ENCODE assay signal across 8 cellular contexts in the genomic region with DNA sequence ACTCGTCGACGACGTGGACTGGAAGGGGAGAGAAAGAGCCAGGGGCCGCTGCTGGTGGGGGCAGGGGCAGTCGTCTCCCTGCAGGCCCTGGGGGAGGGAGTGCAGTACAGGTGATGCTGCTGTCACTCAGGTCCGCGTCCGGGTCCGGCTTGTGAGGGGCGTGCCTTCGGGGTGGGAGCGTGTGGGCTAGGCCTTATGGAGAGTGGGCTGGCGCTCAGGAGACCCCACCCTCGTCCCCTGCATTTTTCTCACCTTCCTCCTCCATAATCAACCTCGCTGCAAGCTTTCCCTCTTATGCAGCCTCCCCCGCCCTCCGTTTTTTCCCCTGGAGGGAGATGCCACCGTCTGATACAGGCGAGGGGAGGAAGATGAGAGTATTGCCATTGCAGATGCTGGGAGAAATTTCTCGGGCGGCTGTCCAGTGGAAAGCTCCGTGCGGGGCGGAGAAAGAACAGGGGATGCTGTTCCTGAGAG. TPM values are rescaled to one million over a fixed set of nuclear protein-coding genes. Genes with fewer than 3 reads are reported as not detected.
DNase-seq lines count a peak whose midpoint lies in the region; ATAC-seq, FAIRE-seq and TF ChIP-seq lines count a peak whose summit lies in the region.

No MANE protein-coding gene starts in this region.

- 3% methylated on average over 25 of the region's 25 CpGs; no CpG with 5 or more reads in 1 of the 2 experiments for WGBS in H1 (ENCODE audit: extremely low coverage in 1 of 2, insufficient coverage in 1 of 2, insufficient read length in 1 of 2, insufficient replicate concordance in 2 of 2, low coverage in 1 of 2, low lambda C conversion rate in 2 of 2, missing lambda C conversion rate in 1 of 2), 2 experiments

- no peak overlapping the region for H2BK15ac ChIP-seq in H1 (ENCODE audit: low read length)

- H3K4me1 ChIP-seq in H1 (replicated peaks in 1 of 4; ENCODE audit: control insufficient read depth in 3 of 4, insufficient read depth in 4 of 4, low read length in 3 of 4) (peaks cover 0 to 3% (median 0%) of the 10 kb centered on the region in 4 experiments; a peak in 1 of 7 replicates), mononuclear cell (ENCODE audit: insufficient read depth, low read length) (peaks cover 74% of the 10 kb centered on the region)

- H2BK120ac ChIP-seq in H1 (replicated peaks; ENCODE audit: low read depth, low read length), result no peak overlapping the region

- no peak overlapping the region for H3K4ac ChIP-seq in H1 (replicated peaks; ENCODE audit: insufficient read length, low read depth, low read length)

- H3K56ac ChIP-seq in H1 (replicated peaks; ENCODE audit: insufficient read length, low read depth, low read length), result peak overlapping the region; percentile 59

- no peak for FAIRE-seq in H1 (lab: Jason Lieb, UNC)

- POLR2A ChIA-PET in H1 (lab: Charles Lee; ENCODE audit: partially characterized antibody), result interaction anchor here (0.9 to 1.8 kb wide), 6 partner anchors 9 to 204 kb away, joined by 3 to 11 read pairs (median 3); partner anchors contain the start of genes GINM1, LATS1 and PPIL4

- H3K4me2 ChIP-seq in H1 (ENCODE audit: insufficient read depth in 1 of 2, low read depth in 2 of 2, low read length in 2 of 2), result peak overlapping the region; percentile 75 to 83

- H3K9ac ChIP-seq in H1 (replicated peaks in 1 of 4; ENCODE audit: extremely low read depth in 1 of 4, low read depth in 3 of 4, low read length in 3 of 4), result peak overlapping the region; percentile 71 to 88 (median 75)

- peak overlapping the region; percentile 71 to 93 (median 84) for H3K4me3 ChIP-seq in H1 (ENCODE audit: extremely low read depth in 1 of 4, insufficient read depth in 2 of 4, low read depth in 3 of 4, low read length in 4 of 4)
- peak overlapping the region; percentile 97 for H3K4me3 ChIP-seq in mononuclear cell (ENCODE audit: low read length)

- H3K23ac ChIP-seq in H1 (ENCODE audit: insufficient read length), result no peak overlapping the region

- DNase-seq in Ammon's horn (ENCODE audit: low spot score) (peak; percentile 27), NCI-H526 treated with DMSO at 0.1 percent for 48 hours (lab: John Stamatoyannopoulos, UW) (peak; percentile 53), H1 (ENCODE audit: low read depth in 1 of 2, low spot score in 2 of 2) (peak; percentile 60 to 78)
- DNase-seq in activated CD8-positive, alpha-beta memory T cell treated with anti-CD3 and anti-CD28 coated beads for 1 hour (ENCODE audit: extremely low read depth in 1 of 2, low read depth in 1 of 2), result peak; percentile 11
- peak; percentile 37 for DNase-seq in stimulated activated CD8-positive, alpha-beta memory T cell treated with anti-CD3 and anti-CD28 coated beads, Interleukin-7, amount 100 ng/mL, for 24 hours (ENCODE audit: low read depth)

- H3K79me1 ChIP-seq in H1 (ENCODE audit: low read depth, low read length), result no peaks in the 10 kb centered on the region; the same call in 1 of the 2 replicates

- ATAC-seq in GM19043 (IDR thresholded peaks at IDR 0.05; ENCODE audit: low read depth, unreplicated experiment) (peak; percentile 30), HG03354 (IDR thresholded peaks at IDR 0.05; ENCODE audit: poor library complexity, severe bottlenecking, unreplicated experiment) (peak; percentile 34)

- peak overlapping the region; percentile 73; the same call in 1 of the 2 replicates for H2BK5ac ChIP-seq in H1 (ENCODE audit: low read depth, low read length)

- TF ChIP-seq RAD21 in H1 (IDR thresholded peaks at IDR 0.05 in 1 of 2, conservative IDR thresholded peaks at IDR 0.05 in 1 of 2; ENCODE audit: low read depth in 2 of 2, low read length in 2 of 2), result no peak

- no peaks in the 10 kb centered on the region for H3K36me3 ChIP-seq in H1 (ENCODE audit: control insufficient read depth in 2 of 4, insufficient read depth in 4 of 4, low read length in 3 of 4)

- H2AK5ac ChIP-seq in H1 (ENCODE audit: low read depth, low read length), result no peak overlapping the region

- no peak overlapping the region for H4K8ac ChIP-seq in H1 (ENCODE audit: extremely low read depth, insufficient read depth, low read length)

- no peak overlapping the region for H2BK12ac ChIP-seq in H1 (ENCODE audit: low read depth, low read length)

- H3K9me3 ChIP-seq in H1 (ENCODE audit: insufficient read depth in 2 of 2, low read depth in 1 of 2, low read length in 1 of 2) (no peaks in the 10 kb centered on the region), mononuclear cell (ENCODE audit: low read depth, low read length) (no peaks in the 10 kb centered on the region)

- H4K91ac ChIP-seq in H1 (replicated peaks; ENCODE audit: insufficient read length, low read length), result no peak overlapping the region

- H2AFZ ChIP-seq in H1 (ENCODE audit: low read length), result no peak overlapping the region

- no peak for TF ChIP-seq CTCF in H1 (IDR thresholded peaks at IDR 0.05; ENCODE audit: control extremely low read depth in 1 of 3, insufficient read depth in 1 of 3, low read depth in 1 of 3, low read length in 3 of 3)

- H2BK20ac ChIP-seq in H1 (ENCODE audit: low read length), result no peak overlapping the region

- CTCF ChIA-PET in H1 (lab: Charles Lee; ENCODE audit: partially characterized antibody), result interaction anchor here (0.6 to 1.3 kb wide), 2 partner anchors 9 to 19 kb away, joined by 3 to 4 read pairs; no protein-coding TSS in a partner anchor

- peak overlapping the region; percentile 73; the same call in 1 of the 2 replicates for H3K27ac ChIP-seq in H1 (ENCODE audit: low read depth, low read length)

- H3K79me2 ChIP-seq in H1 (ENCODE audit: control insufficient read depth in 1 of 2, insufficient read depth in 2 of 2, low read length in 2 of 2), result peaks cover 4 to 59% of the 10 kb centered on the region in 2 experiments

- peaks cover 9% of the 10 kb centered on the region; the same call in 1 of the 2 replicates for H3K23me2 ChIP-seq in H1 (ENCODE audit: low read depth, low read length)

- H4K5ac ChIP-seq in H1 (ENCODE audit: insufficient read length, low read depth, low read length), result no peak overlapping the region

- H3K27me3 ChIP-seq in H1 (replicated peaks in 1 of 4; ENCODE audit: control insufficient read depth in 3 of 4, extremely low read depth in 1 of 4, insufficient read depth in 3 of 4, low read length in 3 of 4) (no peaks in the 10 kb centered on the region), mononuclear cell (ENCODE audit: insufficient read depth, low read length) (no peaks in the 10 kb centered on the region)

- TF ChIP-seq POLR2A in H1 (IDR thresholded peaks at IDR 0.05; ENCODE audit: control extremely low read depth in 1 of 2, low read depth in 2 of 2, low read length in 2 of 2), result no peak; a peak in 1 of 3 replicates

- H4K20me1 ChIP-seq in H1 (replicated peaks in 1 of 2; ENCODE audit: control insufficient read depth in 1 of 2, insufficient read depth in 2 of 2, low read length in 2 of 2), result peaks cover 2 to 5% of the 10 kb centered on the region in 2 experiments

- no peak for TF ChIP-seq EP300 in H1 (IDR thresholded peaks at IDR 0.05; ENCODE audit: borderline replicate concordance in 1 of 2, low read depth in 2 of 2, low read length in 2 of 2)

- H3K14ac ChIP-seq in H1 (ENCODE audit: insufficient read length), result no peak overlapping the region

- peak overlapping the region; percentile 1; the same call in 1 of the 2 replicates for H3K18ac ChIP-seq in H1 (ENCODE audit: extremely low read depth, low read length)

TF ChIP-seq in H1, 55 proteins besides CTCF, POLR2A, EP300 and RAD21:
- TF ChIP-seq CREB1 (IDR thresholded peaks at IDR 0.05) (peak; percentile 45), SIN3A (conservative IDR thresholded peaks at IDR 0.05 in 1 of 2, IDR thresholded peaks at IDR 0.05 in 1 of 2; ENCODE audit: low read depth in 1 of 2, low read length in 2 of 2) (peak in 1 of 2 experiments; percentile 75; a peak in 1 of 4 replicates), EZH2 (IDR thresholded peaks at IDR 0.05; ENCODE audit: low read depth, low read length, severe bottlenecking) (no peak), SIRT6 (IDR thresholded peaks at IDR 0.05; ENCODE audit: low read length) (no peak), KDM4A (IDR thresholded peaks at IDR 0.05; ENCODE audit: low read depth, low read length, severe bottlenecking) (peak; percentile 89), RXRA (IDR thresholded peaks at IDR 0.05; ENCODE audit: insufficient read depth, low read depth, low read length) (no peak), ASH2L (IDR thresholded peaks at IDR 0.05; ENCODE audit: low read length) (peak; percentile 37)
TF ChIP-seq in H1: peak in this region for 4.

RNA-seq across cellular contexts. Expression of gene PCMT1, which starts 0.6 kb away (rescaled TPM):
- total RNA-seq in H1 (2021; fragmentation: NEBNext Ultra II Directional; extraction: Animal tissue kit (Norgen Biotek cat#: 25700)), result 91.3 and 91.4 TPM in 2 replicates
- polyA plus RNA-seq in H1 (2011; rRNA removed), result 76.2 and 84.3 TPM in 2 replicates
- 128 TPM for polyA plus RNA-seq in H1 (2011; cell fraction: cytosol; rRNA removed)
- 51.5 TPM for polyA plus RNA-seq in H1 (2011; cell fraction: nucleus; rRNA removed)
- 72.9 to 102 TPM (median 80.2 TPM) in 4 replicates for polyA plus RNA-seq in H1 (2012, experiment 1 of 2)
- 18.3 TPM for polyA plus RNA-seq in H1 (2012, experiment 2 of 2)
- polyA plus RNA-seq in H1 (2013, experiment 1 of 2), result 78.2 TPM
- polyA plus RNA-seq in H1 (2013, experiment 2 of 2), result 99.7 TPM
- polyA minus RNA-seq in H1 (2011; rRNA and poly(A)+ RNA removed), result 51.8 and 64.9 TPM in 2 replicates
- polyA minus RNA-seq in H1 (2011; cell fraction: cytosol; rRNA and poly(A)+ RNA removed), result 31.6 TPM
- polyA minus RNA-seq in H1 (2011; cell fraction: nucleus; rRNA and poly(A)+ RNA removed), result 20.4 TPM
- total RNA-seq in mononuclear cell, result 34.6 TPM

RNA-seq across cellular contexts. Expression of gene NUP43, which starts 3.8 kb away (rescaled TPM):
- total RNA-seq in H1 (2021; fragmentation: NEBNext Ultra II Directional; extraction: Animal tissue kit (Norgen Biotek cat#: 25700)), result 76.9 and 83.4 TPM in 2 replicates
- 19.6 and 25.2 TPM in 2 replicates for polyA plus RNA-seq in H1 (2011; rRNA removed)
- 36.1 TPM for polyA plus RNA-seq in H1 (2011; cell fraction: cytosol; rRNA removed)
- polyA plus RNA-seq in H1 (2011; cell fraction: nucleus; rRNA removed), result 25.6 TPM
- 36.9 to 67.2 TPM (median 44.6 TPM) in 4 replicates for polyA plus RNA-seq in H1 (2012, experiment 1 of 2)
- polyA plus RNA-seq in H1 (2012, experiment 2 of 2), result 7.4 TPM
- 27.6 TPM for polyA plus RNA-seq in H1 (2013, experiment 1 of 2)
- 27.2 TPM for polyA plus RNA-seq in H1 (2013, experiment 2 of 2)
- 233 and 272 TPM in 2 replicates for polyA minus RNA-seq in H1 (2011; rRNA and poly(A)+ RNA removed)
- 76.9 TPM for polyA minus RNA-seq in H1 (2011; cell fraction: cytosol; rRNA and poly(A)+ RNA removed)
- polyA minus RNA-seq in H1 (2011; cell fraction: nucleus; rRNA and poly(A)+ RNA removed), result 35.2 TPM
- total RNA-seq in mononuclear cell, result 12.6 TPM

RNA-seq across cellular contexts. Expression of gene LATS1, which starts 32.3 kb away (rescaled TPM):
- 20.3 and 21.7 TPM in 2 replicates for total RNA-seq in H1 (2021; fragmentation: NEBNext Ultra II Directional; extraction: Animal tissue kit (Norgen Biotek cat#: 25700))
- 5.9 and 8.9 TPM in 2 replicates for polyA plus RNA-seq in H1 (2011; rRNA removed)
- polyA plus RNA-seq in H1 (2011; cell fraction: cytosol; rRNA removed), result 6.2 TPM
- 10.2 TPM for polyA plus RNA-seq in H1 (2011; cell fraction: nucleus; rRNA removed)
- 6.7 to 9.4 TPM (median 8.9 TPM) in 4 replicates for polyA plus RNA-seq in H1 (2012, experiment 1 of 2)
- polyA plus RNA-seq in H1 (2012, experiment 2 of 2), result 0.73 TPM
- 9.2 TPM for polyA plus RNA-seq in H1 (2013, experiment 1 of 2)
- 8.6 TPM for polyA plus RNA-seq in H1 (2013, experiment 2 of 2)
- 25.7 and 31.0 TPM in 2 replicates for polyA minus RNA-seq in H1 (2011; rRNA and poly(A)+ RNA removed)
- polyA minus RNA-seq in H1 (2011; cell fraction: cytosol; rRNA and poly(A)+ RNA removed), result 14.0 TPM
- 46.0 TPM for polyA minus RNA-seq in H1 (2011; cell fraction: nucleus; rRNA and poly(A)+ RNA removed)
- 32.2 TPM for total RNA-seq in mononuclear cell

Comparison
In these comparisons a context has a peak if more than half of its experiments do, and no peak if none do; other contexts are left out.
1. Peak in every context shown above with its lines: DNase-seq, ATAC-seq, H3K4me3 ChIP-seq and H3K27ac ChIP-seq.
2. DNase-seq: peak in every context shown above with its lines; median percentile 69 in H1; 53 in NCI-H526 treated with DMSO at 0.1 percent for 48 hours; 37 in stimulated activated CD8-positive, alpha-beta memory T cell treated with anti-CD3 and anti-CD28 coated beads, Interleukin-7, amount 100 ng/mL, for 24 hours; 27 in Ammon's horn; 11 in activated CD8-positive, alpha-beta memory T cell treated with anti-CD3 and anti-CD28 coated beads for 1 hour.